In the genomic region with DNA sequence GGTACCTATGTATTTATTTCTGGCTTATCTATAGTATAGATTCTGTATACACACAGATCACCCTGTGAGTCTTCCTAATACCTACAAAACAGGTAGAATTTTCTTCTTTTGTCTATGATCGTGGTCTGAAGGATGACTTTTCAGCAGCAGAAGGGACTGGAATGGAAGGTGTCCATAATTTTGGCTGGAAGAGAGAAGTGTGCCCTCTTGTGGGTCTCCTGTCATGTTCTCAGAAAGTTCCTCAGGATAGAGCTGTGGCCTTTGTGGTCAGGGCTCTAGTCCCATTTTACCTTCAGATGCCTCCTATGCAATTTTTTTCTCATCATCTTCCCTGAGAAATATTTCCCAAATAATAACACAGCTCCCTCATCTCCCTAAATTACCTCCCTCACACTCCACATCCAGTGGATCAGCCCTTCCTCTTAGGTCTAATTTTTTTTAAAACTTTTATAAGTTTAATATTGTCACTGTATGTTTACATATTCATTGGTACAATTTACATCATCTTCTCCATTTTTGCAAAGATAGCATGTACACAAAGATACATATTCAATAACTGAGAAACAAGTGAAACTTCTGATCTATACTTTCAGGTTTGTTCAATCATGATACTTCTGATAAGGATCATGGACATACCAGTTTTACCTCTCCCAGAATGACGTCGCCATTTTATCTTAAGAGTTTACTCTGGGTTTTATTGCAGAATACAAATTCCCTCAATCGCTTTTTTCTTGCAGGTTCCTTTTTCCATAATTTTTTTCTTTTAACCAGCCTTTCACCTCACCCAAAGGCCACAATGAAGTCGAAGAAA, we compare ENCODE assay signal across 8 cellular contexts.
DNase-seq lines count a peak whose midpoint lies in the region; ATAC-seq, FAIRE-seq and TF ChIP-seq lines count a peak whose summit lies in the region.

No MANE protein-coding gene starts in this region.

- intact Hi-C loops in gastrocnemius medialis (cut with DNase I; ENCODE audit: low total_unique reads) = no loop called here

- no peaks in the 10 kb centered on the region for H3K27me3 ChIP-seq in WERI-Rb-1 (ENCODE audit: insufficient read depth, low read depth, severe bottlenecking)
- no peaks in the 10 kb centered on the region for H3K27me3 ChIP-seq in gastrocnemius medialis

- H3K36me3 ChIP-seq in WERI-Rb-1 = no peaks in the 10 kb centered on the region
- no peaks in the 10 kb centered on the region for H3K36me3 ChIP-seq in gastrocnemius medialis

- H3K27ac ChIP-seq in WERI-Rb-1 (no peak overlapping the region), gastrocnemius medialis (no peak overlapping the region)

- no peak for FAIRE-seq in D721Med (lab: Jason Lieb, UNC)

- no peak overlapping the region for H3K4me3 ChIP-seq in WERI-Rb-1 (ENCODE audit: low read depth, low read length)
- H3K4me3 ChIP-seq in gastrocnemius medialis = no peak overlapping the region

- H3K9me3 ChIP-seq in WERI-Rb-1 (ENCODE audit: severe bottlenecking) = no peaks in the 10 kb centered on the region
- no peaks in the 10 kb centered on the region for H3K9me3 ChIP-seq in gastrocnemius medialis

- ATAC-seq in gastrocnemius medialis (no peak), GM21717 (IDR thresholded peaks at IDR 0.05; ENCODE audit: unreplicated experiment) (no peak), HG03108 (IDR thresholded peaks at IDR 0.05; ENCODE audit: unreplicated experiment) (no peak)

- TF ChIP-seq POLR2A in gastrocnemius medialis (IDR thresholded peaks at IDR 0.05) = no peak

- TF ChIP-seq CTCF in D721Med (IDR thresholded peaks at IDR 0.05; ENCODE audit: insufficient read depth, missing control alignments) (peak; percentile 40), WERI-Rb-1 (IDR thresholded peaks at IDR 0.05; ENCODE audit: low read depth, low read length) (peak; percentile 70), gastrocnemius medialis (IDR thresholded peaks at IDR 0.05 in 4 of 5, conservative IDR thresholded peaks at IDR 0.05 in 1 of 5) (peak in 1 of 5 experiments; percentile 32)

- in situ Hi-C loops in gastrocnemius medialis (cut with MboI; ENCODE audit: low sequenced_read_pairs in 4 of 4) = loop anchor here in 3 of 4 donors (5.0 to 10.0 kb wide), 3 partner anchors 78 to 417 kb away; no protein-coding TSS in a partner anchor

- H3K4me1 ChIP-seq in gastrocnemius medialis = peaks cover 5 to 12% of the 10 kb centered on the region in 2 donors

- DNase-seq in D721Med (ENCODE audit: insufficient read length, low spot score) = no peak
- peak; percentile 22 for DNase-seq in HuH-7.5 (ENCODE audit: low spot score)
- peak; percentile 32 for DNase-seq in WERI-Rb-1
- peak; percentile 51 for DNase-seq in kidney tubule cell (ENCODE audit: low spot score)
- DNase-seq in gastrocnemius medialis = no peak
- DNase-seq in COLO829 (ENCODE audit: low spot score) = no peak

Comparison
In these comparisons a context has a peak if more than half of its experiments do, and no peak if none do; other contexts are left out.
1. DNase-seq: peak in HuH-7.5 (single experiment), WERI-Rb-1 (single experiment) and kidney tubule cell (single experiment); none in D721Med (single experiment), gastrocnemius medialis (0 of 2) and COLO829 (single experiment).